8 cellular contexts compared by ENCODE assay signal in genomic region chr4:140149851-140150635, GRCh38. TPM values are rescaled to one million over a fixed set of nuclear protein-coding genes. Genes with fewer than 3 reads are reported as not detected.
DNase-seq lines count a peak whose midpoint lies in the region; ATAC-seq and TF ChIP-seq lines count a peak whose summit lies in the region.

No MANE protein-coding gene starts in this region.

- H3K9me3 ChIP-seq in GM23248 (ENCODE audit: low read depth) (no peaks in the 10 kb centered on the region), endodermal cell (ENCODE audit: control insufficient read depth, low read length) (no peaks in the 10 kb centered on the region), mesenchymal stem cell (ENCODE audit: control insufficient read depth, low read length) (no peaks in the 10 kb centered on the region)

- H3K27me3 ChIP-seq in GM23248 (replicated peaks; ENCODE audit: insufficient read depth) (no peaks in the 10 kb centered on the region), endodermal cell (ENCODE audit: control insufficient read depth, insufficient read depth, low read length, poor library complexity, severe bottlenecking) (no peaks in the 10 kb centered on the region), mesenchymal stem cell (ENCODE audit: control insufficient read depth in 1 of 2, insufficient read depth in 1 of 2, low read length in 2 of 2) (no peaks in the 10 kb centered on the region)

- peak overlapping the region; percentile 51 for H4K8ac ChIP-seq in mesenchymal stem cell (ENCODE audit: low read length)

- H3F3A ChIP-seq in GM23248 (ENCODE audit: insufficient read depth) = peaks cover 20% of the 10 kb centered on the region; the same call in 1 of the 2 replicates

- peak overlapping the region in 1 of 2 experiments; percentile 86 for H3K14ac ChIP-seq in mesenchymal stem cell (ENCODE audit: low read length in 2 of 2)

- peaks cover 5% of the 10 kb centered on the region for H3K79me1 ChIP-seq in mesenchymal stem cell (replicated peaks; ENCODE audit: low read length, poor library complexity, severe bottlenecking)

- peak overlapping the region; percentile 54 to 95 for H3K4ac ChIP-seq in mesenchymal stem cell (ENCODE audit: low read depth in 1 of 2, low read length in 2 of 2)

- peak overlapping the region; percentile 40 to 44 for H3K18ac ChIP-seq in mesenchymal stem cell (ENCODE audit: low read depth in 1 of 2, low read length in 2 of 2)

- H3K4me2 ChIP-seq in GM23248 (ENCODE audit: unreplicated experiment) (peak overlapping the region; percentile 99), mesenchymal stem cell (ENCODE audit: low read length, poor library complexity, severe bottlenecking) (peak overlapping the region; percentile 74)

- H3K27ac Mint-ChIP-seq in endodermal cell = peak overlapping the region; percentile 91

- H4K20me1 ChIP-seq in GM23248 (ENCODE audit: insufficient read depth) = no peaks in the 10 kb centered on the region

- peaks cover 42% of the 10 kb centered on the region for H3K4me1 Mint-ChIP-seq in endodermal cell

- peak; percentile 32 for TF ChIP-seq CTCF in endodermal cell (conservative IDR thresholded peaks at IDR 0.05)

- no peaks in the 10 kb centered on the region for H3K9me2 ChIP-seq in GM23248 (ENCODE audit: insufficient read depth)

- no peak overlapping the region for H2AK5ac ChIP-seq in mesenchymal stem cell (ENCODE audit: low read length, severe bottlenecking)

- peaks cover 15% of the 10 kb centered on the region for H3K79me2 ChIP-seq in GM23248 (ENCODE audit: insufficient read depth)

- H2BK5ac ChIP-seq in mesenchymal stem cell (ENCODE audit: low read depth, low read length, poor library complexity, severe bottlenecking) = peak overlapping the region; percentile 15

- H3K9ac ChIP-seq in GM23248 = peak overlapping the region; percentile 89
- H3K9ac ChIP-seq in endodermal cell (ENCODE audit: extremely low read depth, low read length, poor library complexity, severe bottlenecking) = peak overlapping the region; percentile 95
- peak overlapping the region; percentile 90 for H3K9ac ChIP-seq in mesenchymal stem cell (ENCODE audit: low read length)

- in situ Hi-C loops in GM23248 (cut with MboI) = loop anchor here (10.0 kb wide), 3 partner anchors 95 to 415 kb away; no protein-coding TSS in a partner anchor

- peak; percentile 48 for DNase-seq in AG20443 (ENCODE audit: low spot score)
- peak; percentile 80 for DNase-seq in GM23248
- DNase-seq in NCI-H526 treated with DMSO at 0.1 percent for 48 hours (lab: John Stamatoyannopoulos, UW) = peak; percentile 75
- DNase-seq in activated CD8-positive, alpha-beta memory T cell treated with anti-CD3 and anti-CD28 coated beads, Interleukin-2, amount 50 U/mL, for 1 hour (ENCODE audit: extremely low read depth) = peak; percentile 72
- DNase-seq in endodermal cell = peak; percentile 89
- DNase-seq in mesenchymal stem cell = peak; percentile 60
- DNase-seq in stimulated activated CD8-positive, alpha-beta memory T cell treated with anti-CD3 and anti-CD28 coated beads, Interleukin-2, amount 100 ng/mL, for 1 hour (ENCODE audit: low read depth in 2 of 2) = peak; percentile 19 to 43

- H3K4me1 ChIP-seq in GM23248 (ENCODE audit: insufficient read depth) (0 out of 2 replicates have a peak, but pooled peaks cover 6% of the 10 kb centered on the region), endodermal cell (ENCODE audit: control insufficient read depth, insufficient read depth, low read length) (peaks cover 15% of the 10 kb centered on the region), mesenchymal stem cell (ENCODE audit: control insufficient read depth, insufficient read depth, low read depth, low read length) (peaks cover 6% of the 10 kb centered on the region)

- H2AFZ ChIP-seq in GM23248 = peak overlapping the region; percentile 99
- H2AFZ ChIP-seq in mesenchymal stem cell (ENCODE audit: low read depth, low read length) = peak overlapping the region; percentile 80

- peak overlapping the region; percentile 23 for H4K91ac ChIP-seq in mesenchymal stem cell (ENCODE audit: low read length)

- H3K27ac ChIP-seq in GM23248 = peak overlapping the region; percentile 90
- H3K27ac ChIP-seq in endodermal cell (ENCODE audit: low read depth, low read length) = peak overlapping the region; percentile 98
- H3K27ac ChIP-seq in mesenchymal stem cell (ENCODE audit: low read length, poor library complexity, severe bottlenecking) = peak overlapping the region; percentile 92

- H3K36me3 Mint-ChIP-seq in endodermal cell (ENCODE audit: low read depth) = no peaks in the 10 kb centered on the region

- H3K4me3 ChIP-seq in GM23248 (peak overlapping the region; percentile 99), endodermal cell (ENCODE audit: low read length) (peak overlapping the region; percentile 97), mesenchymal stem cell (ENCODE audit: insufficient read depth in 1 of 2, low read depth in 1 of 2, low read length in 2 of 2) (peak overlapping the region; percentile 86 to 89)

- H3K23ac ChIP-seq in mesenchymal stem cell (ENCODE audit: low read length in 2 of 2) = no peak overlapping the region

- peak overlapping the region; percentile 9 for H2BK120ac ChIP-seq in mesenchymal stem cell (ENCODE audit: low read depth, low read length)

- no peak overlapping the region for H2BK15ac ChIP-seq in mesenchymal stem cell (ENCODE audit: low read depth, poor library complexity, severe bottlenecking)

- H3K36me3 ChIP-seq in GM23248 (ENCODE audit: low read depth) (no peaks in the 10 kb centered on the region), endodermal cell (ENCODE audit: control insufficient read depth, insufficient read depth, low read length) (peaks cover under 1% of the 10 kb centered on the region), mesenchymal stem cell (ENCODE audit: control insufficient read depth in 1 of 2, insufficient read depth in 2 of 2, low read depth in 1 of 2, low read length in 2 of 2) (no peaks in the 10 kb centered on the region)

- WGBS in GM23248 (ENCODE audit: low coverage in 1 of 2, low lambda C conversion rate in 2 of 2, missing lambda C conversion rate in 2 of 2), 2 experiments = 1% methylated on average over 20 of the region's 20 CpGs
- WGBS in endodermal cell (ENCODE audit: insufficient coverage in 1 of 2, insufficient read length in 1 of 2), 2 experiments = 6 to 9% methylated on average over 12 to 20 of the region's 20 CpGs
- under 1% methylated on average over 18 of the region's 20 CpGs for WGBS in mesenchymal stem cell

- H3K4me3 Mint-ChIP-seq in endodermal cell = peak overlapping the region; percentile 98

- H2BK12ac ChIP-seq in mesenchymal stem cell (ENCODE audit: low read length in 2 of 2) = peak overlapping the region in 1 of 2 experiments; percentile 45

- no peaks in the 10 kb centered on the region for H3K27me3 Mint-ChIP-seq in endodermal cell (ENCODE audit: insufficient read depth)

- ATAC-seq in HG03378 (IDR thresholded peaks at IDR 0.05; ENCODE audit: unreplicated experiment) = no peak

- H3K9me3 Mint-ChIP-seq in endodermal cell = no peaks in the 10 kb centered on the region

RNA-seq across cellular contexts. Expression of gene MAML3, which starts 3.9 kb away (rescaled TPM):
- total RNA-seq in GM23248 (2014; rRNA removed; shearing (Covaris generic)) = 1.5 and 1.9 TPM in 2 replicates
- 0.61 and 0.96 TPM in 2 replicates for polyA plus RNA-seq in GM23248 (2016; fragmentation: Nextera tagmentation; extraction: Ambion mirVana)
- 10 to 100 TPM; 29.2 to 32.2 TPM for total RNA-seq in endodermal cell
- polyA plus RNA-seq in endodermal cell (2013, experiment 1 of 2) = 16.8 TPM
- polyA plus RNA-seq in endodermal cell (2013, experiment 2 of 2) = 15.4 TPM
- polyA plus RNA-seq in mesenchymal stem cell (2013, experiment 1 of 2) = 2.5 TPM
- polyA plus RNA-seq in mesenchymal stem cell (2013, experiment 2 of 2) = 2.4 TPM

Comparison
In these comparisons a context has a peak if more than half of its experiments do, and no peak if none do; other contexts are left out.
1. DNase-seq: peak in every context shown above with its lines; median percentile 89 in endodermal cell; 80 in GM23248; 75 in NCI-H526 treated with DMSO at 0.1 percent for 48 hours; 72 in activated CD8-positive, alpha-beta memory T cell treated with anti-CD3 and anti-CD28 coated beads, Interleukin-2, amount 50 U/mL, for 1 hour; 60 in mesenchymal stem cell; 48 in AG20443; 31 in stimulated activated CD8-positive, alpha-beta memory T cell treated with anti-CD3 and anti-CD28 coated beads, Interleukin-2, amount 100 ng/mL, for 1 hour.
2. RNA of gene MAML3, which starts 3.9 kb away (total RNA-seq): 29.2 to 32.2 TPM in endodermal cell; 1.5 to 1.9 TPM in GM23248; every median in the first group is over 10 times any median in the second.
3. Peak in every context shown above with its lines, with median percentiles within 50 percentile points of each other: H3K27ac ChIP-seq, H3K4me3 ChIP-seq and H3K9ac ChIP-seq.